1 cellular context compared by ENCODE assay signal in the genomic region with DNA sequence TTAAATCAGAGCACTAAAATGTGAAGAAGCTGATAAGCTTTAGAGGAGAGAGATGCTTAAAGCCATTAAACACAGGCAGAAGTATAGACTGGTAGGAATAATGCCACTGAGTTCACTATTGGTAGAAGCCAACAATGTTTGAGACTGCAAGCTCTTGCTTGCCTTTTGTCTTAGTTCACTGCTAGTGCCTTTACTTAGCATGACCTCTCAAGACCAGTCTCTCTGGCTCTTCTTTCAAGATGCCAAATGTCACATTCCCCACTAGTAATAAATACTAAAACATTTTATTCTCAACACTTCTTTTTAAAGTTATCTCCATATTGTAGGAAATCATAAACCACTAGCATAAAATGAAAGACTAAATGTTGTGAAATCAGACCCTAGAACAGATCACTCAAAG.
TF ChIP-seq lines count a peak whose summit lies in the region.

No MANE protein-coding gene starts in this region.

TF ChIP-seq in IMR-90, 13 proteins besides CTCF, POLR2A, EP300 and RAD21:
- TF ChIP-seq FOS (IDR thresholded peaks at IDR 0.05; ENCODE audit: low read depth, low read length) = no peak
- TF ChIP-seq SMC3 (IDR thresholded peaks at IDR 0.05; ENCODE audit: low read depth, low read length) = no peak
- TF ChIP-seq CEBPB (IDR thresholded peaks at IDR 0.05; ENCODE audit: low read depth, low read length) = peak; percentile 28; the same call in 1 of the 2 replicates
- no peak for TF ChIP-seq BHLHE40 (IDR thresholded peaks at IDR 0.05; ENCODE audit: low read depth, low read length)
